ENCODE assay signal across 8 cellular contexts in the genomic region with DNA sequence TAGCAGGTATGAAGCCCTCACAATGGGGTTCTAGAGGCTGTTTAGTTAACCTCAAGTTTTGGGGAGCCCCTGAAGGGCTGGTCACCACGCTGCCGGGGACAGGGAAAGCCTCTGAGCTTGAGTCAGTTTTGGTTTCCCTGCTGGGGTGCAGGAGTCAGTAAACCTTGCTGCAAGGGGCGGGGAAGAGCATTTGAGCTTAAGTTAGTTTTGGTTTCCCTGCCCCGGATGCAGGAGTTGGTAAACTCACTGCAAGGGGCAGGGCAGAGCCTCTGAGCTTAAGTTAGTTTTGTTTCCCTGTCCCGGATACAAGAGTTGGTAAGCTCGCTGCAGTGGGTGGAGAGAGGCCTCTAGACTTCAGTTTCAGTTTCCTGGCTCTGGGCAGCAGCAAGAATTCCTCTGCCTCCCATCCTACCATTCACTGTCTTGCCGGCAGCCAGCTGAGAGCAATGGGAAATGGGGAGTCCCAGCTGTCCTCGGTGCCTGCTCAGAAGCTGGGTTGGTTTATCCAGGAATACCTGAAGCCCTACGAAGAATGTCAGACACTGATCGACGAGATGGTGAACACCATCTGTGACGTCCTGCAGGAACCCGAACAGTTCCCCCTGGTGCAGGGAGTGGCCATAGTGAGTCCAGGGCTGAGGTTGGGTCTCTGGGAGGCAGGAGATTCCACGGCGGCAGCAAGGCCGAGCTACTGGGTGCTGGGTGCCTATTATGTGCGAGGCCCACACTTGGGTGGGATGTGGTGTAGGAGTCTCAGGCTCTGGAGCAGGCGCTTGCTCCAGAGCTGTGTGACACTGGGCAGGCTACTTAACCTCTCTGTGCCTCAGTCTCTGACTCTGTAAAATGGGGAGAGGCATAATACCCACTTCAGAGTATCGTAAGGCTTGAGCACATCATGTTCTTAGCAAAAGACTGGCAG. TPM values are rescaled to one million over a fixed set of nuclear protein-coding genes. Genes with fewer than 3 reads are reported as not detected.
DNase-seq lines count a peak whose midpoint lies in the region; ATAC-seq and TF ChIP-seq lines count a peak whose summit lies in the region.

A gene with protein sequence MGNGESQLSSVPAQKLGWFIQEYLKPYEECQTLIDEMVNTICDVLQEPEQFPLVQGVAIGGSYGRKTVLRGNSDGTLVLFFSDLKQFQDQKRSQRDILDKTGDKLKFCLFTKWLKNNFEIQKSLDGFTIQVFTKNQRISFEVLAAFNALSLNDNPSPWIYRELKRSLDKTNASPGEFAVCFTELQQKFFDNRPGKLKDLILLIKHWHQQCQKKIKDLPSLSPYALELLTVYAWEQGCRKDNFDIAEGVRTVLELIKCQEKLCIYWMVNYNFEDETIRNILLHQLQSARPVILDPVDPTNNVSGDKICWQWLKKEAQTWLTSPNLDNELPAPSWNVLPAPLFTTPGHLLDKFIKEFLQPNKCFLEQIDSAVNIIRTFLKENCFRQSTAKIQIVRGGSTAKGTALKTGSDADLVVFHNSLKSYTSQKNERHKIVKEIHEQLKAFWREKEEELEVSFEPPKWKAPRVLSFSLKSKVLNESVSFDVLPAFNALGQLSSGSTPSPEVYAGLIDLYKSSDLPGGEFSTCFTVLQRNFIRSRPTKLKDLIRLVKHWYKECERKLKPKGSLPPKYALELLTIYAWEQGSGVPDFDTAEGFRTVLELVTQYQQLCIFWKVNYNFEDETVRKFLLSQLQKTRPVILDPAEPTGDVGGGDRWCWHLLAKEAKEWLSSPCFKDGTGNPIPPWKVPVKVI (plus strand): TSS at position 357 of the 919 bp plus-strand sequence. CDS start 90 bp downstream, at position 447.

- peak; percentile 69 for DNase-seq in SIG-M5 treated with dmso at 0.1 percent for 504 hours (lab: John Stamatoyannopoulos, UW; ENCODE audit: unreplicated experiment)
- DNase-seq in SIG-M5 (lab: John Stamatoyannopoulos, UW), result no peak
- peak; percentile 22 to 64 (median 44) for DNase-seq in body of pancreas
- DNase-seq in left kidney (ENCODE audit: low read depth, low spot score), result peak; percentile 34
- DNase-seq in stimulated activated CD8-positive, alpha-beta memory T cell treated with anti-CD3 and anti-CD28 coated beads, Interleukin-12 subunit alpha, Interleukin-12 subunit beta, amount 100 ng/mL, for 1 hour (ENCODE audit: low read depth), result peak; percentile 73
- no peak for DNase-seq in NCI-H524 treated with DMSO at 0.1 percent for 48 hours (lab: John Stamatoyannopoulos, UW)

- ATAC-seq in HG03135 (IDR thresholded peaks at IDR 0.05; ENCODE audit: unreplicated experiment) (peak; percentile 92), body of pancreas (peak; percentile 81)

- no peak within 1 kb of the TSS for H3K4me3 ChIP-seq in body of pancreas

- H3K27ac ChIP-seq in body of pancreas, result peak within 1 kb of the TSS; percentile 19 to 80 (median 59)

- H3K4me1 ChIP-seq in body of pancreas, result no peaks in the 10 kb centered on the region

- intact Hi-C loops in T-helper 2 cell treated with Interferon-gamma antibody and Interleukin-4, amounts not matched to agents 100 ng/mL and 5 ng/mL, for 36 hours (cut with micrococcal nuclease), result loop anchor here (1.0 to 10.0 kb wide), 6 partner anchors 10 to 379 kb away; a partner anchor contains a TSS
- intact Hi-C loops in body of pancreas (cut with DNase I), result no loop called here

- TF ChIP-seq POLR2A in body of pancreas (IDR thresholded peaks at IDR 0.05), result peak in 2 of 3 donors; percentile 56 to 61

- no peaks in the 10 kb centered on the region for H3K36me3 ChIP-seq in body of pancreas (replicated peaks in 1 of 2; ENCODE audit: insufficient read depth in 1 of 2, low read depth in 2 of 2)

- TF ChIP-seq CTCF in body of pancreas (IDR thresholded peaks at IDR 0.05), result no peak

- no peaks in the 10 kb centered on the region for H3K9me3 ChIP-seq in body of pancreas

- WGBS in body of pancreas, 2 donors, result 41 to 60% methylated on average over 8 to 19 of the region's 19 CpGs

- no peaks in the 10 kb centered on the region for H3K27me3 ChIP-seq in body of pancreas

RNA-seq across cellular contexts. Expression of the gene that starts here (rescaled TPM):
- total RNA-seq in T-helper 2 cell treated with Interferon-gamma antibody and Interleukin-4, amounts not matched to agents 100 ng/mL and 5 ng/mL, for 36 hours, result 140 and 153 TPM in 2 replicates
- 1 to 10 TPM; 1.6 to 2.3 TPM for total RNA-seq in body of pancreas

Comparison
In these comparisons a context has a peak if more than half of its experiments do, and no peak if none do; other contexts are left out.
1. RNA of the gene that starts here (total RNA-seq): 140 to 153 TPM in T-helper 2 cell treated with Interferon-gamma antibody and Interleukin-4, amounts not matched to agents 100 ng/mL and 5 ng/mL, for 36 hours; 1.6 to 2.3 TPM in body of pancreas; every median in the first group is over 10 times any median in the second.
2. DNase-seq: peak in SIG-M5 treated with dmso at 0.1 percent for 504 hours (single experiment), body of pancreas (4 of 4), left kidney (single experiment) and stimulated activated CD8-positive, alpha-beta memory T cell treated with anti-CD3 and anti-CD28 coated beads, Interleukin-12 subunit alpha, Interleukin-12 subunit beta, amount 100 ng/mL, for 1 hour (single experiment); none in SIG-M5 (single experiment) and NCI-H524 treated with DMSO at 0.1 percent for 48 hours (single experiment).